Comparison of ENCODE assay signal across 10 cellular contexts in the genomic region with DNA sequence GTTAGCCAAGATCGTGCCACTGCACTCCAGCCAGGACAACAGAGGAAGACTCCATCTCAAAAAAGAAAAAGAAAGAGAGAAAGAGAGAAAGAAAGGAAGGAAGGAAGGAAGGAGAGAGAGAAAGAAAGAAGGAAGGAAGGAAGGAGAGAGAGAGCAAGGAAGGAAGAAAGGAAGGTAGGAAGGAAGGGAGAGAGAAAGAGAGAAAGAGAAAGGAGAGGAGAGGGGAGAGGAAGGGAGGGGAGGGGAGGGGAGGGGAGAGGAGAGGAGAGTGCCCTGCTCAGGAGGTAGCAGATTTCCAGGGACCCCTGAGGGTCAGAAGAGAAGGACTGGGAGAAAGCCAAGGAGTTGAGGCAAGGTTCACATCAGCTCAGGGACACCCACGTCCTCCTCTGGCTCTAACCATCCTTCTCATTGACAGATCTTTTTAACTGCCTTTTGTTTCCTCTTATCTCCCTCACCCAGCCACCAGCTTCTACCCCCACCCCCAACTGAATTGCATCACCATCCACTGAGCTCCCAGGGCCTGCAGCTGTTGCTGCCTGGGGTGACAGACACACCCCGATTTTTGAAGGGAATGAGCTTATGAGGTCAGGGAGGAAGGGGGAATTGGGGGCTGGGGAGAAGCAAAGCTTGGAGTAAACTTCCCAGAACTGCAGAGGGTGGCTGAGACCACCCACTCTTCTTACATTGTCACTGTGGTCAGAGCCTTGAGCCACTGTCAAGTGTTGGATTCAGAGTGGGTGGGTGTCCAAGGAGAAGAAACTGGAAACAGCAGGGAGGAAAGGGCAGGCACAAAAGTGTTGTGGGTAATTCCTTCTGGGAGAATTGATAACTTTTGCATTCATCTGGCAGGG.
DNase-seq lines count a peak whose midpoint lies in the region; ATAC-seq and FAIRE-seq lines count a peak whose summit lies in the region.
"Had no signal": no experiment of that assay in that cellular context is flagged by ENCODE, and none has a peak within 500 bp of the region (broad histone marks: within the 10 kb centered on the region; RNA-seq: fewer than 3 reads in every experiment).

No MANE protein-coding gene starts in this region.

- no peak overlapping the region for H3K4me3 Mint-ChIP-seq in stimulated activated memory B cell treated with anti-CD40 and anti-IgM and Interleukin-4, amounts not matched to agents 10 μg/mL and 1 μg/mL and 100 μg/mL, for 72 hours
- H3K4me3 Mint-ChIP-seq: B cell had no signal

- H3K4me1 ChIP-seq in SJCRH30: peaks cover 44% of the 10 kb centered on the region
- no peaks in the 10 kb centered on the region for H3K4me1 ChIP-seq in small intestine (ENCODE audit: control insufficient read depth in 2 of 2, insufficient read depth in 1 of 2, low read depth in 1 of 2, low read length in 1 of 2)

- ATAC-seq in stimulated activated memory B cell treated with anti-CD40 and anti-IgM and Interleukin-4, amounts not matched to agents 10 μg/mL and 1 μg/mL and 100 μg/mL, for 72 hours: no peak
- no peak for ATAC-seq in HG03457 (IDR thresholded peaks at IDR 0.05; ENCODE audit: unreplicated experiment)

- peaks cover 3% of the 10 kb centered on the region for H3K9me3 Mint-ChIP-seq in stimulated activated memory B cell treated with anti-CD40 and anti-IgM and Interleukin-4, amounts not matched to agents 10 μg/mL and 1 μg/mL and 100 μg/mL, for 72 hours

- H3K36me3 ChIP-seq in SJCRH30 (no peaks in the 10 kb centered on the region), small intestine (ENCODE audit: control insufficient read depth in 2 of 2, insufficient read depth in 2 of 2, low read length in 2 of 2) (no peaks in the 10 kb centered on the region)

- DNase-seq in NCI-H2196 (lab: John Stamatoyannopoulos, UW; ENCODE audit: unreplicated experiment) (peak; percentile 29), NCI-H2196 treated with DMSO at 0.1 percent for 48 hours (lab: John Stamatoyannopoulos, UW; ENCODE audit: unreplicated experiment) (no peak), SJCRH30 (peak; percentile 86 to 88), head of caudate nucleus (peak; percentile 40 to 87 (median 72)), small intestine (peak; percentile 31), epidermal melanocyte (ENCODE audit: insufficient read length, low spot score) (no peak)
- DNase-seq: IMR-90 had no signal

- FAIRE-seq in small intestine (lab: Jason Lieb, UNC): no peak

- H3K27ac ChIP-seq in SJCRH30 (peak overlapping the region; percentile 57), small intestine (ENCODE audit: low read depth in 1 of 2, low read length in 1 of 2) (no peak overlapping the region)

- peaks cover 20% of the 10 kb centered on the region for H3K27me3 Mint-ChIP-seq in stimulated activated memory B cell treated with anti-CD40 and anti-IgM and Interleukin-4, amounts not matched to agents 10 μg/mL and 1 μg/mL and 100 μg/mL, for 72 hours

- H3K4me3 ChIP-seq in SJCRH30: no peak overlapping the region
- no peak overlapping the region for H3K4me3 ChIP-seq in small intestine (ENCODE audit: low read depth in 1 of 2, low read length in 2 of 2)

- H3K36me3 Mint-ChIP-seq in stimulated activated memory B cell treated with anti-CD40 and anti-IgM and Interleukin-4, amounts not matched to agents 10 μg/mL and 1 μg/mL and 100 μg/mL, for 72 hours: no peaks in the 10 kb centered on the region

- no peak overlapping the region for H3K27ac Mint-ChIP-seq in stimulated activated memory B cell treated with anti-CD40 and anti-IgM and Interleukin-4, amounts not matched to agents 10 μg/mL and 1 μg/mL and 100 μg/mL, for 72 hours
- H3K27ac Mint-ChIP-seq: B cell had no signal

- WGBS in small intestine, 3 donors: 24 to 40% (median 29%) methylated on average over 3 of the region's 3 CpGs

- no peaks in the 10 kb centered on the region for H3K9me3 ChIP-seq in SJCRH30 (replicated peaks)
- no peaks in the 10 kb centered on the region for H3K9me3 ChIP-seq in small intestine (ENCODE audit: control insufficient read depth, low read depth)

- intact Hi-C loops in head of caudate nucleus (cut with DNase I): loop anchor here (5.0 kb wide), 1 partner anchor 92 kb away; a partner anchor contains a TSS

- H3K27me3 ChIP-seq in SJCRH30 (no peaks in the 10 kb centered on the region), small intestine (ENCODE audit: control insufficient read depth in 2 of 2, insufficient read depth in 2 of 2, low read length in 2 of 2) (no peaks in the 10 kb centered on the region)

- H3K4me1 Mint-ChIP-seq in stimulated activated memory B cell treated with anti-CD40 and anti-IgM and Interleukin-4, amounts not matched to agents 10 μg/mL and 1 μg/mL and 100 μg/mL, for 72 hours: peaks cover 6% of the 10 kb centered on the region
- H3K4me1 Mint-ChIP-seq: B cell had no signal

Comparison
In these comparisons a context has a peak if more than half of its experiments do, and no peak if none do; other contexts are left out.
1. DNase-seq: peak in NCI-H2196 (single experiment), SJCRH30 (2 of 2), head of caudate nucleus (42 of 42) and small intestine (single experiment); none in NCI-H2196 treated with DMSO at 0.1 percent for 48 hours (single experiment) and epidermal melanocyte (single experiment).